ENCODE assay signal across 8 cellular contexts in the genomic region with DNA sequence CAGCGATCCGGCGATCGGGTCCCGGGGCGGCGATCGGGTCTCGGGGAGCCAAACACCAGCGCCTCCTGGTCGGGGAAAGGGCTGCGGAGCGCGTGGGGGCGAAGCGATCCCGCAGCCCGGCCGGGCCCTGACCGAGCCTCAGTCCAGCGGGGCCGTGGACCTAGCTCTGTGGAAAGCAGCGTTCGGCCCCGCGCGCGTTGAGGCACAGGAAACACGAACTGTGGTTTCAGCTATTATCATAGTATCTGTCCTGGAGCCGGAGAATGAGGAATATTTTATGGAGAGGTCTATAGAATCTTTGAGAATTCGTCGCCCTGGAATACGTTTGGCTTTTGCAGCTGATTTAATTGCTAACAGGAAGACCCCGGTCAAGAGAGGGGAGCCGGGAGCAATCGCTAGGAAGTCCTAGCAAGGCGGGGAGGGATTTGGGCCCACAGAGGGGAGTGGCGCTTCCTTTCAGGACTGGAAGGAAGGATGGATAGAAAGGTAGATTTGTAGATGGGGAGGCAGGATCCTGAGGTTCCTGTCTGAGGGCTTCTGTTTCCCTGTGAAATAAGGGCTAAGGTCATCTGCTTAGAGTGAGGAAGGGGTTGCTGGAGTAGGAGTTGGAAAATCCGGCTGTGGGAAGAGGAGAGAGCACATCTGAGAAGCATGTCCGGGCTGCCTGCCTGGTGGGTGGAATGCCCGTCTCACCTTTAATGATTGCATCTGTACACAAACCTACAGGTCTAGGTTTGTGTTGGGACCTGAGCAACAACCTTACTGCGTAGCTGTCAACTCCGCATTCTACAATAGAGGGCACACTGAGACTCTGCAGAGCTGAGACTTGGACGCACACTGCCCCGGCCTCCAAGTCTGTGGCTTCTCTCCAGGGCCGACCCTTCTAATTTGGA. TPM values are rescaled to one million over a fixed set of nuclear protein-coding genes. Genes with fewer than 3 reads are reported as not detected.
DNase-seq lines count a peak whose midpoint lies in the region; ATAC-seq and TF ChIP-seq lines count a peak whose summit lies in the region.

No MANE protein-coding gene starts in this region.

- H4K20me1 ChIP-seq in GM23338 (replicated peaks; ENCODE audit: insufficient read depth) (peaks cover 20% of the 10 kb centered on the region), OCI-LY1 (ENCODE audit: insufficient read depth, low read length) (no peaks in the 10 kb centered on the region)

- H3K27ac ChIP-seq in GM23338 (ENCODE audit: low read depth) = no peak overlapping the region
- H3K27ac ChIP-seq in OCI-LY1 (ENCODE audit: low read depth, low read length, poor library complexity, severe bottlenecking) = no peak overlapping the region
- H3K27ac ChIP-seq in liver (ENCODE audit: low read depth in 1 of 2, low read length in 2 of 2) = no peak overlapping the region
- no peak overlapping the region for H3K27ac ChIP-seq in thoracic aorta

- H3K27me3 Mint-ChIP-seq in GM23338 (ENCODE audit: insufficient read depth, low read depth, poor library complexity) = peaks cover 18% of the 10 kb centered on the region

- H3K4me3 Mint-ChIP-seq in GM23338 = peak overlapping the region; percentile 92

- ATAC-seq in GM23338 = peak; percentile 1; the same call in 2 of the 3 replicates
- ATAC-seq in thoracic aorta (ENCODE audit: insufficient number of reproducible peaks, low FRiP score, low read depth) = no peak
- no peak for ATAC-seq in HG02884 (IDR thresholded peaks at IDR 0.05; ENCODE audit: unreplicated experiment)

- H3K9me3 Mint-ChIP-seq in GM23338 = no peaks in the 10 kb centered on the region; the same call in 2 of the 3 replicates

- DNase-seq in ELR (ENCODE audit: low read depth) (peak; percentile 45), GM23338 (ENCODE audit: low spot score) (peak; percentile 51), cerebellar cortex (ENCODE audit: low spot score) (peak; percentile 70), thoracic aorta (ENCODE audit: low spot score) (no peak)
- no peak for DNase-seq in NK-92 treated with Interleukin-12 subunit alpha and Interleukin-12 subunit beta, amount 100 ng/mL, for 24 hours (lab: John Stamatoyannopoulos, UW)

- TF ChIP-seq CTCF in GM23338 (conservative IDR thresholded peaks at IDR 0.05; ENCODE audit: low read depth in 2 of 2) (no peak; a peak in 1 of 4 replicates), OCI-LY1 (IDR thresholded peaks at IDR 0.05; ENCODE audit: low read length) (peak; percentile 57), liver (IDR thresholded peaks at IDR 0.05; ENCODE audit: low read depth, low read length, missing input control) (no peak), thoracic aorta (IDR thresholded peaks at IDR 0.05) (no peak)

- H3K9ac ChIP-seq in OCI-LY1 (ENCODE audit: low read length) = peak overlapping the region; percentile 96
- H3K9ac ChIP-seq in liver (ENCODE audit: low read depth in 1 of 2, low read length in 2 of 2) = peak overlapping the region in 1 of 2 donors; percentile 43

- H2AFZ ChIP-seq in GM23338 = peak overlapping the region; percentile 89
- no peak overlapping the region for H2AFZ ChIP-seq in OCI-LY1 (ENCODE audit: low read length)

- H3K27ac Mint-ChIP-seq in GM23338 = no peak overlapping the region

- H3K9me3 ChIP-seq in OCI-LY1 (ENCODE audit: low read length) (no peaks in the 10 kb centered on the region), liver (ENCODE audit: control insufficient read depth in 4 of 4, low read length in 3 of 4) (no peaks in the 10 kb centered on the region), thoracic aorta (no peaks in the 10 kb centered on the region)

- peaks cover 21% of the 10 kb centered on the region for H3K4me1 Mint-ChIP-seq in GM23338

- peak overlapping the region; percentile 99 for H3K4me2 ChIP-seq in GM23338
- H3K4me2 ChIP-seq in OCI-LY1 (ENCODE audit: low read length) = peak overlapping the region; percentile 94

- peaks cover 11% of the 10 kb centered on the region; the same call in 1 of the 2 replicates for H3K4me1 ChIP-seq in GM23338 (ENCODE audit: insufficient read depth)
- peaks cover 23% of the 10 kb centered on the region for H3K4me1 ChIP-seq in OCI-LY1 (ENCODE audit: insufficient read depth, low read length, severe bottlenecking)
- peaks cover 3 to 19% (median 9%) of the 10 kb centered on the region in 4 donors for H3K4me1 ChIP-seq in liver (ENCODE audit: control insufficient read depth in 4 of 4, insufficient read depth in 4 of 4, low read length in 3 of 4)
- H3K4me1 ChIP-seq in thoracic aorta (ENCODE audit: control insufficient read depth in 1 of 2, low read depth in 2 of 2) = peaks cover 7 to 16% of the 10 kb centered on the region in 2 donors

- H3K36me3 Mint-ChIP-seq in GM23338 (ENCODE audit: low read depth) = peaks cover 44% of the 10 kb centered on the region

- peak overlapping the region; percentile 98 for H3K4me3 ChIP-seq in GM23338
- H3K4me3 ChIP-seq in OCI-LY1 (ENCODE audit: low read depth, low read length, poor library complexity, severe bottlenecking) = peak overlapping the region; percentile 96
- H3K4me3 ChIP-seq in liver (ENCODE audit: low read depth in 1 of 3, low read length in 3 of 3) = peak overlapping the region; percentile 27 to 80 (median 67)
- H3K4me3 ChIP-seq in thoracic aorta = peak overlapping the region; percentile 90

- H3K79me2 ChIP-seq in GM23338 (replicated peaks; ENCODE audit: insufficient read depth) (peaks cover 27% of the 10 kb centered on the region), OCI-LY1 (ENCODE audit: insufficient read depth, low read length) (peaks cover 17% of the 10 kb centered on the region)

- H3F3A ChIP-seq in GM23338 (replicated peaks; ENCODE audit: low read depth) (0 out of 2 replicates have a peak, but pooled peaks cover 17% of the 10 kb centered on the region), OCI-LY1 (ENCODE audit: insufficient read depth, low read length) (no peaks in the 10 kb centered on the region)

- 9% methylated on average over 46 of the region's 46 CpGs for WGBS in liver

- no peaks in the 10 kb centered on the region for H3K27me3 ChIP-seq in GM23338 (ENCODE audit: insufficient read depth)
- H3K27me3 ChIP-seq in OCI-LY1 (ENCODE audit: insufficient read depth, low read length) = no peaks in the 10 kb centered on the region
- no peaks in the 10 kb centered on the region for H3K27me3 ChIP-seq in liver (ENCODE audit: control insufficient read depth in 4 of 4, insufficient read depth in 4 of 4, low read length in 3 of 4)
- H3K27me3 ChIP-seq in thoracic aorta (replicated peaks; ENCODE audit: insufficient read depth) = no peaks in the 10 kb centered on the region

- peak; percentile 43 to 54 for TF ChIP-seq RAD21 in liver (IDR thresholded peaks at IDR 0.05)

- H3K9me2 ChIP-seq in GM23338 (ENCODE audit: insufficient read depth) (no peaks in the 10 kb centered on the region), OCI-LY1 (ENCODE audit: low read depth, low read length) (no peaks in the 10 kb centered on the region)

- H3K36me3 ChIP-seq in GM23338 (ENCODE audit: insufficient read depth) = peaks cover 25% of the 10 kb centered on the region
- H3K36me3 ChIP-seq in OCI-LY1 (ENCODE audit: insufficient read depth, low read length) = peaks cover 40% of the 10 kb centered on the region
- H3K36me3 ChIP-seq in liver (ENCODE audit: control insufficient read depth in 4 of 4, insufficient read depth in 3 of 4, low read depth in 1 of 4, low read length in 3 of 4) = no peaks in the 10 kb centered on the region
- H3K36me3 ChIP-seq in thoracic aorta = no peaks in the 10 kb centered on the region

TF ChIP-seq in GM23338, 12 proteins besides CTCF, POLR2A, EP300 and RAD21 (continues in another document):
- no peak for TF ChIP-seq ZNF331 (CRISPR knock-in tag; IDR thresholded peaks at IDR 0.05; ENCODE audit: low read depth)
- TF ChIP-seq ETS1 (IDR thresholded peaks at IDR 0.05) = no peak

TF ChIP-seq in liver, 16 proteins besides CTCF, POLR2A, EP300 and RAD21 (continues in another document):
- TF ChIP-seq RXRA (IDR thresholded peaks at IDR 0.05) (no peak), SP1 (IDR thresholded peaks at IDR 0.05) (no peak), FOXA1 (IDR thresholded peaks at IDR 0.05) (no peak), EGR1 (IDR thresholded peaks at IDR 0.05; ENCODE audit: low read depth in 2 of 2) (no peak), HNF4A (conservative IDR thresholded peaks at IDR 0.05) (no peak), HNF4G (IDR thresholded peaks at IDR 0.05) (no peak), JUND (IDR thresholded peaks at IDR 0.05) (no peak), NR2F2 (IDR thresholded peaks at IDR 0.05) (no peak), MAX (IDR thresholded peaks at IDR 0.05) (no peak)

RNA-seq across cellular contexts. Expression of gene CCNF, which starts 0.8 kb away (rescaled TPM):
- 53.0 and 54.2 TPM in 2 replicates for total RNA-seq in GM23338 (2014; rRNA removed; shearing (Covaris generic))
- polyA plus RNA-seq in GM23338 (2016; fragmentation: Nextera tagmentation; extraction: Ambion mirVana) (21.2 and 24.5 TPM in 2 replicates), liver (1 to 10 TPM in 1 of 2 donors, under 1 TPM in 1; 0.88 to 1.8 TPM)
- total RNA-seq in liver (10 to 100 TPM in 1 of 2 donors, 1 to 10 TPM in 1; 1.8 to 46.3 TPM), thoracic aorta (1 to 10 TPM in 1 of 2 donors, under 1 TPM in 1; 0.68 to 1.5 TPM)

RNA-seq across cellular contexts. Expression of gene TEDC2, which starts 29.9 kb away (rescaled TPM):
- 86.5 and 98.9 TPM in 2 replicates for total RNA-seq in GM23338 (2014; rRNA removed; shearing (Covaris generic))
- polyA plus RNA-seq in GM23338 (2016; fragmentation: Nextera tagmentation; extraction: Ambion mirVana) (50.2 and 50.6 TPM in 2 replicates), liver (1 to 10 TPM in 1 of 2 donors, under 1 TPM in 1; 0.71 to 1.3 TPM)
- total RNA-seq in liver (1 to 10 TPM in 1 of 2 donors, under 1 TPM in 1; 0.84 to 6.7 TPM), thoracic aorta (under 1 TPM in 1 of 2 donors, not detected in 1; 0.27 TPM)

RNA-seq across cellular contexts. Expression of gene NTN3, which starts 41.1 kb away (rescaled TPM):
- total RNA-seq in GM23338 (2014; rRNA removed; shearing (Covaris generic)) = 1.7 and 3.0 TPM in 2 replicates
- polyA plus RNA-seq in GM23338 (2016; fragmentation: Nextera tagmentation; extraction: Ambion mirVana) (0.10 TPM in 1 of 2 replicates, not detected in the other), liver (under 1 TPM in 1 of 2 donors, not detected in 1; 0.28 TPM)
- total RNA-seq in liver (1 to 10 TPM in 1 of 2 donors, under 1 TPM in 1; 0.19 to 2.3 TPM), thoracic aorta (under 1 TPM in 1 of 2 donors, not detected in 1; 0.28 TPM)

RNA-seq across cellular contexts. Expression of gene TBC1D24, which starts 44.9 kb away (rescaled TPM):
- 19.3 and 21.0 TPM in 2 replicates for total RNA-seq in GM23338 (2014; rRNA removed; shearing (Covaris generic))
- 5.4 and 6.1 TPM in 2 replicates for polyA plus RNA-seq in GM23338 (2016; fragmentation: Nextera tagmentation; extraction: Ambion mirVana)
- 10 to 100 TPM; 14.6 to 22.3 TPM for total RNA-seq in liver
- 1 to 10 TPM; 8.4 TPM for polyA plus RNA-seq in liver
- 10 to 100 TPM; 14.5 to 15.0 TPM for total RNA-seq in thoracic aorta

Comparison
In these comparisons a context has a peak if more than half of its experiments do, and no peak if none do; other contexts are left out.
1. DNase-seq: peak in ELR (single experiment), GM23338 (single experiment) and cerebellar cortex (single experiment); none in thoracic aorta (single experiment) and NK-92 treated with Interleukin-12 subunit alpha and Interleukin-12 subunit beta, amount 100 ng/mL, for 24 hours (single experiment).
2. RNA of gene TEDC2, which starts 29.9 kb away (total RNA-seq): 86.5 to 98.9 TPM in GM23338; 0.84 to 6.7 TPM in liver and 0.27 TPM in thoracic aorta; every median in the first group is over 10 times any median in the second.
3. Peak in every context shown above with its lines, with median percentiles within 50 percentile points of each other: H3K4me3 ChIP-seq.